In the genomic region with DNA sequence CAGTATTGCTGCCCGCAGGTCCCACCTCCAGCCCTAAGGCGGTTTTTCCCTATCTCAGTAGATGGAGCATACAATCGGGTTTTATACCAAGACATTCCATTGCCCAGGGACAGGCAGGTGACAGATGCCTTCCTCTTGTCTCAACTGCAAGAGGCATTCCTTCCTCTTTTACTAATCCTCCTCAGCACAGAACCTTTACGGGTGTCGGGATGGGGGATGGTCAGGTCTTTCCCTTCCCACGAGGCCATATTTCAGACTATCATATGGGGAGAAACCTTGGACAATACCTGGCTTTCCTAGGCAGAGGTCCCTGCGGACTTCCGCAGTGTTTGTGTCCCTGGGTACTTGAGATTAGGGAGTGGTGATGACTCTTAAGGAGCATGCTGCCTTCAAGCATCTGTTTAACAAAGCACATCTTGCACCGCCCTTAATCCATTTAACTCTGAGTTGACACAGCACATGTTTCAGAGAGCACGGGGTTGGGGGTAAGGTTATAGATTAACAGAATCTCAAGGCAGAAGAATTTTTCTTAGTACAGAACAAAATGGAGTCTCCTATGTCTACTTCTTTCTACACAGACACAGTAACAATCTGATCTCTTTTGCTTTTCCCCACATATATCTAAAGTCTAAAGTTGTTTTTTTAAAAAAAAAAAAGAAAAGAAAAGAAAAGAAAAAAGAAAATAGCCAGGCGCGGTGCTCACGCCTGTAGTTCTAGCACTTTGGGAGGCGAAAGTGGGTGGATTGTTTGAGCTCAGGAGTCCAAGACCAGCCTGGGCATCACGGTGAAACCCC, we compare ENCODE assay signal across 7 cellular contexts. TPM values are rescaled to one million over a fixed set of nuclear protein-coding genes. Genes with fewer than 3 reads are reported as not detected.
A peak's percentile ranks its signal among the peaks of the same experiment; 100 is the strongest.
DNase-seq lines count a peak whose midpoint lies in the region; ATAC-seq, FAIRE-seq and TF ChIP-seq lines count a peak whose summit lies in the region.
"Not testable (repeated sequence)": the region's sequence is repeated elsewhere in the genome, so short reads cannot be mapped to it uniquely, and the experiment has no call there.

No MANE protein-coding gene starts in this region.

- not testable (repeated sequence) for H3K79me2 ChIP-seq in H9 (ENCODE audit: insufficient read depth, low read length); HepG2 (ENCODE audit: insufficient read depth, low read length); neural progenitor cell (ENCODE audit: low read depth)

- not testable (repeated sequence) for H3K27me3 Mint-ChIP-seq in H9 (ENCODE audit: low read depth); endodermal cell (ENCODE audit: insufficient read depth); neural progenitor cell (ENCODE audit: insufficient read depth, low read depth); type B pancreatic cell

- H4K8ac ChIP-seq in H9 (replicated peaks; ENCODE audit: insufficient read length, low read depth, low read length), result not testable (repeated sequence)

- not testable (repeated sequence) for H2BK12ac ChIP-seq in H9 (ENCODE audit: insufficient read length, low read depth, low read length)

- H4K20me1 ChIP-seq in H9 (ENCODE audit: control insufficient read depth, insufficient read depth, insufficient read length); HepG2 (ENCODE audit: insufficient read depth, low read length); neural progenitor cell (ENCODE audit: low read depth): not testable (repeated sequence)

- not testable (repeated sequence) for H4K5ac ChIP-seq in H9 (ENCODE audit: insufficient read length, low read depth, low read length)

- DNase-seq in H9; endodermal cell; HepG2 (ENCODE audit: low spot score); type B pancreatic cell (ENCODE audit: extremely low spot score, unreplicated experiment): not testable (repeated sequence)
- DNase-seq in NCI-H82 (lab: John Stamatoyannopoulos, UW) (peak; percentile 71), WERI-Rb-1 (peak; percentile 51), neural progenitor cell (ENCODE audit: low spot score) (peak; percentile 23)

- not testable (repeated sequence) for H3K27me3 ChIP-seq in H9 (ENCODE audit: insufficient read depth, low read length); WERI-Rb-1 (ENCODE audit: insufficient read depth, low read depth, severe bottlenecking); endodermal cell (ENCODE audit: control insufficient read depth, insufficient read depth, low read length, poor library complexity, severe bottlenecking); HepG2 (ENCODE audit: control insufficient read depth in 1 of 2, insufficient read depth in 2 of 2, low read length in 2 of 2); neural progenitor cell

- H3K56ac ChIP-seq in H9 (ENCODE audit: insufficient read length, low read depth, low read length), result not testable (repeated sequence)

- H2AK5ac ChIP-seq in H9 (ENCODE audit: insufficient read length, low read length), result not testable (repeated sequence)

- POLR2A ChIA-PET in HepG2 (lab: Yijun Ruan, JAX), result interaction anchor here (0.7 to 3.0 kb wide), 4 partner anchors 14 to 57 kb away, joined by 3 to 25 read pairs (median 4); a partner anchor contains a TSS

- H3K18ac ChIP-seq in H9 (ENCODE audit: insufficient read length, low read depth, low read length), result not testable (repeated sequence)

- H2AFZ ChIP-seq in H9 (ENCODE audit: low read length); HepG2 (ENCODE audit: low read length): not testable (repeated sequence)
- peak overlapping the region; percentile 57 for H2AFZ ChIP-seq in neural progenitor cell (replicated peaks)

- not testable (repeated sequence) for H3K9me3 Mint-ChIP-seq in H9, endodermal cell, neural progenitor cell, type B pancreatic cell

- not testable (repeated sequence) for H3K4me2 ChIP-seq in H9 (ENCODE audit: insufficient read depth, insufficient read length, low read length)
- H3K4me2 ChIP-seq in HepG2 (ENCODE audit: low read depth, low read length) (peak overlapping the region; percentile 18; the same call in 1 of the 2 replicates), neural progenitor cell (peak overlapping the region; percentile 75)

- H3K4me3 Mint-ChIP-seq in H9 (peak overlapping the region; percentile 43 to 67; a peak in 4 of 5 replicates), endodermal cell (peak overlapping the region; percentile 48), neural progenitor cell (peak overlapping the region; percentile 55), type B pancreatic cell (peak overlapping the region; percentile 84)

- not testable (repeated sequence) for TF ChIP-seq RAD21 in HepG2 (CRISPR knock-in tag; IDR thresholded peaks at IDR 0.05)

- not testable (repeated sequence) for H3K79me1 ChIP-seq in H9 (ENCODE audit: insufficient read depth, low read depth, low read length, poor library complexity, severe bottlenecking)

- H3K36me3 ChIP-seq in WERI-Rb-1, result peaks cover 13% of the 10 kb centered on the region
- peaks cover 26% of the 10 kb centered on the region for H3K36me3 ChIP-seq in endodermal cell (ENCODE audit: control insufficient read depth, insufficient read depth, low read length)
- H3K36me3 ChIP-seq in HepG2 (replicated peaks in 1 of 2; ENCODE audit: control insufficient read depth in 1 of 2, insufficient read depth in 2 of 2, low read length in 2 of 2); neural progenitor cell: not testable (repeated sequence)

- H3K4ac ChIP-seq in H9 (ENCODE audit: low read depth, low read length), result not testable (repeated sequence)

- H3K27ac Mint-ChIP-seq in H9, result peak overlapping the region; percentile 90 to 99 (median 93); a peak in 6 of 7 replicates
- H3K27ac Mint-ChIP-seq in endodermal cell, result peak overlapping the region; percentile 99
- peak overlapping the region; percentile 94 for H3K27ac Mint-ChIP-seq in neural progenitor cell
- peak overlapping the region; percentile 100 for H3K27ac Mint-ChIP-seq in type B pancreatic cell

- H3K27ac ChIP-seq in H9 (ENCODE audit: insufficient read length, low read depth, low read length); endodermal cell (ENCODE audit: low read depth, low read length): not testable (repeated sequence)
- H3K27ac ChIP-seq in WERI-Rb-1, result peak overlapping the region; percentile 68
- peak overlapping the region; percentile 61 for H3K27ac ChIP-seq in HepG2 (ENCODE audit: extremely low read length, insufficient read depth, low read length)
- H3K27ac ChIP-seq in neural progenitor cell, result peak overlapping the region; percentile 83

- not testable (repeated sequence) for TF ChIP-seq POLR2A in HepG2 (IDR thresholded peaks at IDR 0.05; ENCODE audit: insufficient read depth in 1 of 2, low read depth in 2 of 2, low read length in 2 of 2)

- TF ChIP-seq EP300 in HepG2 (IDR thresholded peaks at IDR 0.05; ENCODE audit: low read depth in 2 of 2, low read length in 2 of 2); HepG2 (CRISPR knock-in tag; IDR thresholded peaks at IDR 0.05; ENCODE audit: borderline replicate concordance): not testable (repeated sequence)

- H3K23me2 ChIP-seq in H9 (ENCODE audit: insufficient read length, low read depth, low read length, poor library complexity, severe bottlenecking), result not testable (repeated sequence)

- H3K4me3 ChIP-seq in WERI-Rb-1 (ENCODE audit: low read depth, low read length); endodermal cell (ENCODE audit: low read length); HepG2 (replicated peaks in 1 of 3; ENCODE audit: insufficient read depth in 1 of 3, low read depth in 2 of 3, low read length in 3 of 3): not testable (repeated sequence)
- peak overlapping the region; percentile 32 for H3K4me3 ChIP-seq in neural progenitor cell

- CTCF ChIA-PET in HepG2 (lab: Yijun Ruan, JAX; ENCODE audit: low intra/inter-chr PET ratio, low total read pairs), result not testable (repeated sequence)

- BruUV-seq in HepG2 (replicated peaks; lab: Mats Ljungman, UMichigan), result not testable (repeated sequence)

- H2BK120ac ChIP-seq in H9 (ENCODE audit: low read depth, low read length, poor library complexity, severe bottlenecking), result not testable (repeated sequence)

- H3K4me1 Mint-ChIP-seq in H9 (peaks cover 36 to 47% of the 10 kb centered on the region in 2 experiments), endodermal cell (peaks cover 50% of the 10 kb centered on the region), neural progenitor cell (peaks cover 29% of the 10 kb centered on the region)
- not testable (repeated sequence) for H3K4me1 Mint-ChIP-seq in type B pancreatic cell (ENCODE audit: unreplicated experiment)

- FAIRE-seq in HepG2 (lab: Jason Lieb, UNC), result not testable (repeated sequence)

- H3T11ph ChIP-seq in H9 (ENCODE audit: low read length), result not testable (repeated sequence)

- not testable (repeated sequence) for TF ChIP-seq CTCF in H9 (conservative IDR thresholded peaks at IDR 0.05); WERI-Rb-1 (IDR thresholded peaks at IDR 0.05; ENCODE audit: low read depth, low read length); endodermal cell (conservative IDR thresholded peaks at IDR 0.05); HepG2 (CRISPR knock-in tag; IDR thresholded peaks at IDR 0.05); neural progenitor cell (IDR thresholded peaks at IDR 0.05); type B pancreatic cell (conservative IDR thresholded peaks at IDR 0.05)

- not testable (repeated sequence) for H2BK15ac ChIP-seq in H9 (ENCODE audit: low read depth, low read length)

- H3K36me3 Mint-ChIP-seq in H9 (ENCODE audit: insufficient read depth in 1 of 3, low read depth in 3 of 3) (peaks cover 0 to 38% (median 34%) of the 10 kb centered on the region in 3 experiments; a peak in 4 of 7 replicates), endodermal cell (ENCODE audit: low read depth) (peaks cover 51% of the 10 kb centered on the region)
- H3K36me3 Mint-ChIP-seq in neural progenitor cell, type B pancreatic cell: not testable (repeated sequence)

- not testable (repeated sequence) for H3K14ac ChIP-seq in H9 (ENCODE audit: insufficient read depth, low read length)

- no CpG with 5 or more reads among the region's 15 CpGs for WGBS in H9 (ENCODE audit: extremely low coverage, insufficient read length, low lambda C conversion rate)
- 44 to 50% methylated on average over 2 to 9 of the region's 15 CpGs for WGBS in endodermal cell (ENCODE audit: insufficient coverage in 1 of 2, insufficient read length in 1 of 2), 2 experiments
- WGBS in HepG2 (ENCODE audit: low lambda C conversion rate), result 59% methylated on average over 12 of the region's 15 CpGs

- H2BK20ac ChIP-seq in H9 (ENCODE audit: low read depth, low read length, poor library complexity, severe bottlenecking), result not testable (repeated sequence)

- not testable (repeated sequence) for H2BK5ac ChIP-seq in H9 (ENCODE audit: insufficient read length, low read length)

- intact Hi-C loops in HepG2 (cut with micrococcal nuclease; ENCODE audit: unreplicated experiment), result not testable (repeated sequence)

- H3F3A ChIP-seq in neural progenitor cell (ENCODE audit: low read depth), result peaks cover 43% of the 10 kb centered on the region

- not testable (repeated sequence) for ATAC-seq in HepG2

- H4K91ac ChIP-seq in H9 (ENCODE audit: insufficient read length, low read depth, low read length), result not testable (repeated sequence)

- H3K23ac ChIP-seq in H9 (ENCODE audit: insufficient read length, low read depth, low read length), result not testable (repeated sequence)

- not testable (repeated sequence) for H3K9ac ChIP-seq in H9 (ENCODE audit: extremely low read depth, insufficient read length, low read length); HepG2 (ENCODE audit: insufficient read depth, low read depth, low read length); neural progenitor cell
- H3K9ac ChIP-seq in endodermal cell (ENCODE audit: extremely low read depth, low read length, poor library complexity, severe bottlenecking), result peak overlapping the region; percentile 38

- in situ Hi-C loops in HepG2 (cut with HindIII; ENCODE audit: extremely low pct_ligation_motif_present, low pct_unique_long_range_greater_than_20kb), result not testable (repeated sequence)

- not testable (repeated sequence) for H3K9me3 ChIP-seq in H9 (ENCODE audit: control insufficient read depth, low read depth, low read length); WERI-Rb-1 (ENCODE audit: severe bottlenecking); endodermal cell (ENCODE audit: control insufficient read depth, low read length); HepG2 (ENCODE audit: low read length); neural progenitor cell (ENCODE audit: low read depth)

- not testable (repeated sequence) for H3K4me1 ChIP-seq in H9 (ENCODE audit: insufficient read depth, low read length); endodermal cell (ENCODE audit: control insufficient read depth, insufficient read depth, low read length)
- peaks cover 55% of the 10 kb centered on the region for H3K4me1 ChIP-seq in HepG2 (ENCODE audit: insufficient read depth, low read length)
- H3K4me1 ChIP-seq in neural progenitor cell, result peaks cover 23% of the 10 kb centered on the region

RNA-seq across cellular contexts. Expression of a gene that starts 13.3 kb away (rescaled TPM):
- total RNA-seq in H9 (2021) (13.7 and 16.3 TPM in 2 replicates), endodermal cell (10 to 100 TPM; 34.6 to 36.5 TPM), HepG2 (2016; rRNA removed; fragmentation: Illumina TruSeq; extraction: Trizol) (4.0 and 6.2 TPM in 2 replicates), neural progenitor cell (ENCODE audit: low replicate concordance) (0.65 and 6.6 TPM in 2 replicates), type B pancreatic cell (ENCODE audit: low replicate concordance) (6.5 and 13.9 TPM in 2 replicates)
- 6.8 TPM for polyA plus RNA-seq in endodermal cell (2013, experiment 1 of 2)
- polyA plus RNA-seq in endodermal cell (2013, experiment 2 of 2), result 7.6 TPM
- 2.5 and 2.9 TPM in 2 replicates for total RNA-seq in HepG2 (2016; cell fraction: cytosol; rRNA removed; fragmentation: Illumina TruSeq; extraction: Trizol; ENCODE audit: low read depth)
- total RNA-seq in HepG2 (2016; cell fraction: insoluble cytoplasmic fraction; rRNA removed; fragmentation: Illumina TruSeq; extraction: Trizol), result 4.0 and 5.3 TPM in 2 replicates
- 3.2 and 4.9 TPM in 2 replicates for total RNA-seq in HepG2 (2016; cell fraction: membrane; rRNA removed; fragmentation: Illumina TruSeq; extraction: Trizol)
- total RNA-seq in HepG2 (2016; cell fraction: nucleus; rRNA removed; fragmentation: Illumina TruSeq; extraction: Trizol), result 4.0 and 4.3 TPM in 2 replicates
- 1.9 and 2.0 TPM in 2 replicates for polyA plus RNA-seq in HepG2 (2011; rRNA removed)
- polyA plus RNA-seq in HepG2 (2011; cell fraction: cytosol; rRNA removed), result 1.8 and 2.4 TPM in 2 replicates
- 2.1 and 2.8 TPM in 2 replicates for polyA plus RNA-seq in HepG2 (2011; cell fraction: nucleus; rRNA removed)
- polyA plus RNA-seq in HepG2 (2012), result 1.7 and 2.0 TPM in 2 replicates
- 2.0 and 2.2 TPM in 2 replicates for polyA plus RNA-seq in HepG2 (2016; cell fraction: cytosol; fragmentation: Illumina TruSeq; extraction: Trizol; ENCODE audit: low read depth)
- 4.2 and 5.3 TPM in 2 replicates for polyA plus RNA-seq in HepG2 (2016; cell fraction: insoluble cytoplasmic fraction; fragmentation: Illumina TruSeq; extraction: Trizol; ENCODE audit: low read depth)
- polyA plus RNA-seq in HepG2 (2016; cell fraction: membrane; fragmentation: Illumina TruSeq; extraction: Trizol; ENCODE audit: low read depth), result 2.5 and 2.9 TPM in 2 replicates
- 7.1 and 7.6 TPM in 2 replicates for polyA plus RNA-seq in HepG2 (2016; cell fraction: nucleus; fragmentation: Illumina TruSeq; extraction: Trizol; ENCODE audit: insufficient read depth, low read depth)
- 2.3 and 4.3 TPM in 2 replicates for polyA minus RNA-seq in HepG2 (2011; rRNA and poly(A)+ RNA removed; ENCODE audit: low replicate concordance)
- polyA minus RNA-seq in HepG2 (2011; cell fraction: cytosol; rRNA and poly(A)+ RNA removed), result 0.97 TPM in 1 of 2 replicates, not detected in the other
- polyA minus RNA-seq in HepG2 (2011; cell fraction: nucleus; rRNA and poly(A)+ RNA removed), result 1.7 and 4.4 TPM in 2 replicates

RNA-seq across cellular contexts. Expression of a gene that starts 18.2 kb away (rescaled TPM):
- total RNA-seq in H9 (2021) (2.1 and 2.6 TPM in 2 replicates), endodermal cell (10 to 100 TPM in 1 of 2 donors, 1 to 10 TPM in 1; 7.8 to 11.5 TPM), HepG2 (2016; rRNA removed; fragmentation: Illumina TruSeq; extraction: Trizol) (6.0 and 6.7 TPM in 2 replicates), neural progenitor cell (ENCODE audit: low replicate concordance) (4.1 and 5.2 TPM in 2 replicates), type B pancreatic cell (ENCODE audit: low replicate concordance) (10.1 and 20.0 TPM in 2 replicates)
- polyA plus RNA-seq in endodermal cell (2013, experiment 1 of 2), result 12.5 TPM
- 8.9 TPM for polyA plus RNA-seq in endodermal cell (2013, experiment 2 of 2)
- total RNA-seq in HepG2 (2016; cell fraction: cytosol; rRNA removed; fragmentation: Illumina TruSeq; extraction: Trizol; ENCODE audit: low read depth), result 2.5 and 3.3 TPM in 2 replicates
- total RNA-seq in HepG2 (2016; cell fraction: insoluble cytoplasmic fraction; rRNA removed; fragmentation: Illumina TruSeq; extraction: Trizol), result 5.1 and 7.7 TPM in 2 replicates
- total RNA-seq in HepG2 (2016; cell fraction: membrane; rRNA removed; fragmentation: Illumina TruSeq; extraction: Trizol), result 5.0 and 6.0 TPM in 2 replicates
- 4.0 and 5.4 TPM in 2 replicates for total RNA-seq in HepG2 (2016; cell fraction: nucleus; rRNA removed; fragmentation: Illumina TruSeq; extraction: Trizol)
- polyA plus RNA-seq in HepG2 (2011; rRNA removed), result 6.2 and 7.8 TPM in 2 replicates
- polyA plus RNA-seq in HepG2 (2011; cell fraction: cytosol; rRNA removed), result 5.2 TPM in 2 replicates
- 14.3 and 20.8 TPM in 2 replicates for polyA plus RNA-seq in HepG2 (2011; cell fraction: nucleus; rRNA removed)
- 5.3 and 6.9 TPM in 2 replicates for polyA plus RNA-seq in HepG2 (2012)
- polyA plus RNA-seq in HepG2 (2016; cell fraction: cytosol; fragmentation: Illumina TruSeq; extraction: Trizol; ENCODE audit: low read depth), result 3.0 and 3.1 TPM in 2 replicates
- 6.4 and 8.2 TPM in 2 replicates for polyA plus RNA-seq in HepG2 (2016; cell fraction: insoluble cytoplasmic fraction; fragmentation: Illumina TruSeq; extraction: Trizol; ENCODE audit: low read depth)
- polyA plus RNA-seq in HepG2 (2016; cell fraction: membrane; fragmentation: Illumina TruSeq; extraction: Trizol; ENCODE audit: low read depth), result 5.2 TPM in 2 replicates
- 7.8 and 11.0 TPM in 2 replicates for polyA plus RNA-seq in HepG2 (2016; cell fraction: nucleus; fragmentation: Illumina TruSeq; extraction: Trizol; ENCODE audit: insufficient read depth, low read depth)
- 5.6 and 8.7 TPM in 2 replicates for polyA minus RNA-seq in HepG2 (2011; rRNA and poly(A)+ RNA removed; ENCODE audit: low replicate concordance)
- 1.3 and 2.2 TPM in 2 replicates for polyA minus RNA-seq in HepG2 (2011; cell fraction: cytosol; rRNA and poly(A)+ RNA removed)
- polyA minus RNA-seq in HepG2 (2011; cell fraction: nucleus; rRNA and poly(A)+ RNA removed), result 9.1 and 14.9 TPM in 2 replicates

RNA-seq across cellular contexts. Expression of a gene that starts 19.1 kb away (rescaled TPM):
- total RNA-seq in H9 (2021) (1,177 and 1,211 TPM in 2 replicates), endodermal cell (1,000 to 10,000 TPM in 1 of 2 donors, 100 to 1,000 TPM in 1; 805 to 1,294 TPM), HepG2 (2016; rRNA removed; fragmentation: Illumina TruSeq; extraction: Trizol) (945 and 1,237 TPM in 2 replicates), neural progenitor cell (ENCODE audit: low replicate concordance) (1,038 and 1,695 TPM in 2 replicates), type B pancreatic cell (ENCODE audit: low replicate concordance) (565 and 954 TPM in 2 replicates)
- 843 TPM for polyA plus RNA-seq in endodermal cell (2013, experiment 1 of 2)
- polyA plus RNA-seq in endodermal cell (2013, experiment 2 of 2), result 801 TPM
- 140 and 155 TPM in 2 replicates for total RNA-seq in HepG2 (2016; cell fraction: cytosol; rRNA removed; fragmentation: Illumina TruSeq; extraction: Trizol; ENCODE audit: low read depth)
- 973 and 1,308 TPM in 2 replicates for total RNA-seq in HepG2 (2016; cell fraction: insoluble cytoplasmic fraction; rRNA removed; fragmentation: Illumina TruSeq; extraction: Trizol)
- total RNA-seq in HepG2 (2016; cell fraction: membrane; rRNA removed; fragmentation: Illumina TruSeq; extraction: Trizol), result 225 and 227 TPM in 2 replicates
- 304 and 321 TPM in 2 replicates for total RNA-seq in HepG2 (2016; cell fraction: nucleus; rRNA removed; fragmentation: Illumina TruSeq; extraction: Trizol)
- 2,303 and 2,535 TPM in 2 replicates for polyA plus RNA-seq in HepG2 (2011; rRNA removed)
- polyA plus RNA-seq in HepG2 (2011; cell fraction: cytosol; rRNA removed), result 2,411 and 2,863 TPM in 2 replicates
- polyA plus RNA-seq in HepG2 (2011; cell fraction: nucleus; rRNA removed), result 791 and 898 TPM in 2 replicates
- polyA plus RNA-seq in HepG2 (2012), result 761 and 831 TPM in 2 replicates
- 144 and 145 TPM in 2 replicates for polyA plus RNA-seq in HepG2 (2016; cell fraction: cytosol; fragmentation: Illumina TruSeq; extraction: Trizol; ENCODE audit: low read depth)
- 1,111 and 1,213 TPM in 2 replicates for polyA plus RNA-seq in HepG2 (2016; cell fraction: insoluble cytoplasmic fraction; fragmentation: Illumina TruSeq; extraction: Trizol; ENCODE audit: low read depth)
- 192 and 205 TPM in 2 replicates for polyA plus RNA-seq in HepG2 (2016; cell fraction: membrane; fragmentation: Illumina TruSeq; extraction: Trizol; ENCODE audit: low read depth)
- 439 and 458 TPM in 2 replicates for polyA plus RNA-seq in HepG2 (2016; cell fraction: nucleus; fragmentation: Illumina TruSeq; extraction: Trizol; ENCODE audit: insufficient read depth, low read depth)
- polyA minus RNA-seq in HepG2 (2011; rRNA and poly(A)+ RNA removed; ENCODE audit: low replicate concordance), result 3,388 and 3,474 TPM in 2 replicates
- polyA minus RNA-seq in HepG2 (2011; cell fraction: cytosol; rRNA and poly(A)+ RNA removed), result 607 and 618 TPM in 2 replicates
- 242 and 287 TPM in 2 replicates for polyA minus RNA-seq in HepG2 (2011; cell fraction: nucleus; rRNA and poly(A)+ RNA removed)

RNA-seq across cellular contexts. Expression of a gene that starts 28.0 kb away (rescaled TPM):
- total RNA-seq in H9 (2021), result 165 and 166 TPM in 2 replicates
- 100 to 1,000 TPM; 104 to 139 TPM for total RNA-seq in endodermal cell
- 137 TPM for polyA plus RNA-seq in endodermal cell (2013, experiment 1 of 2)
- 107 TPM for polyA plus RNA-seq in endodermal cell (2013, experiment 2 of 2)
- 15.9 and 19.3 TPM in 2 replicates for total RNA-seq in HepG2 (2016; rRNA removed; fragmentation: Illumina TruSeq; extraction: Trizol)
- 5.8 and 6.3 TPM in 2 replicates for total RNA-seq in HepG2 (2016; cell fraction: cytosol; rRNA removed; fragmentation: Illumina TruSeq; extraction: Trizol; ENCODE audit: low read depth)
- 12.7 and 19.8 TPM in 2 replicates for total RNA-seq in HepG2 (2016; cell fraction: insoluble cytoplasmic fraction; rRNA removed; fragmentation: Illumina TruSeq; extraction: Trizol)
- total RNA-seq in HepG2 (2016; cell fraction: membrane; rRNA removed; fragmentation: Illumina TruSeq; extraction: Trizol), result 7.9 and 8.5 TPM in 2 replicates
- total RNA-seq in HepG2 (2016; cell fraction: nucleus; rRNA removed; fragmentation: Illumina TruSeq; extraction: Trizol), result 21.7 and 25.4 TPM in 2 replicates
- polyA plus RNA-seq in HepG2 (2011; rRNA removed), result 136 and 144 TPM in 2 replicates
- 105 and 112 TPM in 2 replicates for polyA plus RNA-seq in HepG2 (2011; cell fraction: cytosol; rRNA removed)
- polyA plus RNA-seq in HepG2 (2011; cell fraction: nucleus; rRNA removed), result 451 and 486 TPM in 2 replicates
- 102 and 116 TPM in 2 replicates for polyA plus RNA-seq in HepG2 (2012)
- polyA plus RNA-seq in HepG2 (2016; cell fraction: cytosol; fragmentation: Illumina TruSeq; extraction: Trizol; ENCODE audit: low read depth), result 3.6 and 3.8 TPM in 2 replicates
- 18.2 and 20.1 TPM in 2 replicates for polyA plus RNA-seq in HepG2 (2016; cell fraction: insoluble cytoplasmic fraction; fragmentation: Illumina TruSeq; extraction: Trizol; ENCODE audit: low read depth)
- polyA plus RNA-seq in HepG2 (2016; cell fraction: membrane; fragmentation: Illumina TruSeq; extraction: Trizol; ENCODE audit: low read depth), result 7.1 and 7.2 TPM in 2 replicates
- polyA plus RNA-seq in HepG2 (2016; cell fraction: nucleus; fragmentation: Illumina TruSeq; extraction: Trizol; ENCODE audit: insufficient read depth, low read depth), result 89.6 and 99.9 TPM in 2 replicates
- 23.5 and 92.8 TPM in 2 replicates for polyA minus RNA-seq in HepG2 (2011; rRNA and poly(A)+ RNA removed; ENCODE audit: low replicate concordance)
- 35.6 and 39.9 TPM in 2 replicates for polyA minus RNA-seq in HepG2 (2011; cell fraction: cytosol; rRNA and poly(A)+ RNA removed)
- 44.7 and 52.6 TPM in 2 replicates for polyA minus RNA-seq in HepG2 (2011; cell fraction: nucleus; rRNA and poly(A)+ RNA removed)
- total RNA-seq in neural progenitor cell (ENCODE audit: low replicate concordance), result 82.2 and 136 TPM in 2 replicates
- total RNA-seq in type B pancreatic cell (ENCODE audit: low replicate concordance), result 32.2 and 33.1 TPM in 2 replicates

RNA-seq across cellular contexts. Expression of a gene that starts 34.5 kb away (rescaled TPM):
- total RNA-seq in H9 (2021) (143 and 144 TPM in 2 replicates), endodermal cell (100 to 1,000 TPM; 120 to 257 TPM), HepG2 (2016; rRNA removed; fragmentation: Illumina TruSeq; extraction: Trizol) (53.4 and 56.0 TPM in 2 replicates), neural progenitor cell (ENCODE audit: low replicate concordance) (60.9 and 101 TPM in 2 replicates), type B pancreatic cell (ENCODE audit: low replicate concordance) (121 and 198 TPM in 2 replicates)
- 74.6 TPM for polyA plus RNA-seq in endodermal cell (2013, experiment 1 of 2)
- polyA plus RNA-seq in endodermal cell (2013, experiment 2 of 2), result 74.4 TPM
- total RNA-seq in HepG2 (2016; cell fraction: cytosol; rRNA removed; fragmentation: Illumina TruSeq; extraction: Trizol; ENCODE audit: low read depth), result 5.2 and 5.4 TPM in 2 replicates
- 45.2 and 58.2 TPM in 2 replicates for total RNA-seq in HepG2 (2016; cell fraction: insoluble cytoplasmic fraction; rRNA removed; fragmentation: Illumina TruSeq; extraction: Trizol)
- total RNA-seq in HepG2 (2016; cell fraction: membrane; rRNA removed; fragmentation: Illumina TruSeq; extraction: Trizol), result 10.8 and 12.8 TPM in 2 replicates
- total RNA-seq in HepG2 (2016; cell fraction: nucleus; rRNA removed; fragmentation: Illumina TruSeq; extraction: Trizol), result 32.6 and 33.8 TPM in 2 replicates
- 39.6 and 42.8 TPM in 2 replicates for polyA plus RNA-seq in HepG2 (2011; rRNA removed)
- polyA plus RNA-seq in HepG2 (2011; cell fraction: cytosol; rRNA removed), result 27.0 and 32.1 TPM in 2 replicates
- 68.8 and 89.3 TPM in 2 replicates for polyA plus RNA-seq in HepG2 (2011; cell fraction: nucleus; rRNA removed)
- 27.9 and 33.1 TPM in 2 replicates for polyA plus RNA-seq in HepG2 (2012)
- polyA plus RNA-seq in HepG2 (2016; cell fraction: cytosol; fragmentation: Illumina TruSeq; extraction: Trizol; ENCODE audit: low read depth), result 4.2 and 4.5 TPM in 2 replicates
- polyA plus RNA-seq in HepG2 (2016; cell fraction: insoluble cytoplasmic fraction; fragmentation: Illumina TruSeq; extraction: Trizol; ENCODE audit: low read depth), result 34.9 and 45.9 TPM in 2 replicates
- 7.6 and 9.6 TPM in 2 replicates for polyA plus RNA-seq in HepG2 (2016; cell fraction: membrane; fragmentation: Illumina TruSeq; extraction: Trizol; ENCODE audit: low read depth)
- polyA plus RNA-seq in HepG2 (2016; cell fraction: nucleus; fragmentation: Illumina TruSeq; extraction: Trizol; ENCODE audit: insufficient read depth, low read depth), result 58.8 and 61.0 TPM in 2 replicates
- 91.2 and 159 TPM in 2 replicates for polyA minus RNA-seq in HepG2 (2011; rRNA and poly(A)+ RNA removed; ENCODE audit: low replicate concordance)
- 29.6 and 30.0 TPM in 2 replicates for polyA minus RNA-seq in HepG2 (2011; cell fraction: cytosol; rRNA and poly(A)+ RNA removed)
- 21.5 and 25.2 TPM in 2 replicates for polyA minus RNA-seq in HepG2 (2011; cell fraction: nucleus; rRNA and poly(A)+ RNA removed)
